Comparison of ENCODE assay signal across 20 cellular contexts in the genomic region with DNA sequence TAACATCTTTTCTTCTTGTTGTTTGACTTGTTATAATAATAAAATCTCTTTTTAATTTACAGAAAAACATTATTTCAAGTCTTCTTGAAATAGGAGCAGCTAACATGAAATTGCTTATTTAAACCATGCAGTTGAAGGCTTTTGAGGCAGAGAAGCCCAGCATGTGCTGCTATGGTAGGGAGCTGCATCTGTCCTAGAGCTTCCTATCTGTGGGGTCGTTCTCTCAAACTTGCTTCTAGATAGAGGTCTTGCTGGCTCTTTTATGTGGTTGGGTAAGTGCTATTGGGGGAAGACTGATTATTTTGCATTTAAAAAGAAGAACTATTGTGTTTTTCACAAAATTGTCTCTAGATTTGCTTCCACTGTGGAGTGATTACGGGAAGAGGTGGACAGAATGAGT.
"Had no signal": no experiment of that assay in that cellular context is flagged by ENCODE, and none has a peak within 500 bp of the region (broad histone marks: within the 10 kb centered on the region; RNA-seq: fewer than 3 reads in every experiment).

No MANE protein-coding gene starts in this region.

- H3K27ac ChIP-seq: gastrocnemius medialis, heart right ventricle, ovary, right atrium auricular region, sigmoid colon, skin epidermis, stomach, thoracic aorta had no signal

- H3K9me3 ChIP-seq: gastrocnemius medialis, heart right ventricle, mucosa of descending colon, ovary, right atrium auricular region, sigmoid colon, stomach, thoracic aorta had no signal

- H3K36me3 ChIP-seq: gastrocnemius medialis, heart right ventricle, ovary, right atrium auricular region, sigmoid colon, stomach, thoracic aorta had no signal

- H3K27me3 ChIP-seq: gastrocnemius medialis, heart right ventricle, ovary, right atrium auricular region, sigmoid colon, stomach had no signal

- H3K4me3 Mint-ChIP-seq: neural crest cell had no signal

- ATAC-seq: esophagus mucosa; gastrocnemius medialis; heart right ventricle; mucosa of descending colon; naive thymus-derived CD8-positive, alpha-beta T cell had no signal

- DNase-seq: effector memory CD4-positive, alpha-beta T cell; gastrocnemius medialis; heart right ventricle; hypothalamus; islet precursor cell; mammary epithelial cell; mucosa of descending colon; naive thymus-derived CD8-positive, alpha-beta T cell; nucleus accumbens; ovary; sigmoid colon; stimulated activated naive CD4-positive, alpha-beta T cell; stomach; substantia nigra; trophoblast cell had no signal

- H3K27me3 Mint-ChIP-seq: naive thymus-derived CD8-positive, alpha-beta T cell had no signal

- H3K4me1 ChIP-seq: gastrocnemius medialis, right atrium auricular region, sigmoid colon, stomach had no signal

- H3K4me3 ChIP-seq: gastrocnemius medialis, heart right ventricle, mucosa of descending colon, ovary, right atrium auricular region, sigmoid colon, skin epidermis, stomach, thoracic aorta had no signal

- H3K9me3 Mint-ChIP-seq: neural crest cell had no signal

- H3K36me3 Mint-ChIP-seq: naive thymus-derived CD8-positive, alpha-beta T cell had no signal
